Comparison of ENCODE assay signal across 9 cellular contexts in genomic region chr11:79437981-79438630, GRCh38. TPM values are rescaled to one million over a fixed set of nuclear protein-coding genes. Genes with fewer than 3 reads are reported as not detected.
DNase-seq lines count a peak whose midpoint lies in the region; ATAC-seq and TF ChIP-seq lines count a peak whose summit lies in the region.
"Had no signal": no experiment of that assay in that cellular context is flagged by ENCODE, and none has a peak within 500 bp of the region (broad histone marks: within the 10 kb centered on the region; RNA-seq: fewer than 3 reads in every experiment).

No MANE protein-coding gene starts in this region.

- H3K27ac ChIP-seq in BLaER1 treated with 17β-estradiol and CSF1 and Interleukin-3, amounts not matched to agents 10 nM and 100 nM: peak overlapping the region in 6 of 11 experiments; percentile 20 to 56 (median 36); a peak in 12 of 22 replicates
- H3K27ac ChIP-seq in colonic mucosa: no peak overlapping the region

- peaks cover 38 to 61% (median 50%) of the 10 kb centered on the region in 10 experiments for H3K4me1 ChIP-seq in BLaER1 treated with 17β-estradiol and CSF1 and Interleukin-3, amounts not matched to agents 10 nM and 100 nM
- peaks cover 12% of the 10 kb centered on the region for H3K4me1 ChIP-seq in colonic mucosa
- H3K4me1 ChIP-seq in mucosa of stomach (ENCODE audit: control insufficient read depth, insufficient read depth, low read length): peaks cover 55% of the 10 kb centered on the region

- H3K9me3 ChIP-seq in BLaER1 treated with 17β-estradiol and CSF1 and Interleukin-3, amounts not matched to agents 10 nM and 100 nM (replicated peaks in 1 of 11): peaks cover 0 to 4% (median 0%) of the 10 kb centered on the region in 11 experiments; a peak in 1 of 22 replicates
- H3K9me3 ChIP-seq in colonic mucosa (no peaks in the 10 kb centered on the region), mucosa of stomach (ENCODE audit: control insufficient read depth, low read length) (no peaks in the 10 kb centered on the region)

- peaks cover 8% of the 10 kb centered on the region for H3K4me1 Mint-ChIP-seq in stimulated activated effector memory CD8-positive, alpha-beta T cell treated with anti-CD3 and anti-CD28 coated beads, Interleukin-12 subunit alpha, Interleukin-12 subunit beta, amount 100 ng/mL, for 72 hours

- intact Hi-C loops in colonic mucosa (cut with DNase I): no loop called here

- H3K27ac Mint-ChIP-seq in stimulated activated effector memory CD8-positive, alpha-beta T cell treated with anti-CD3 and anti-CD28 coated beads, Interleukin-12 subunit alpha, Interleukin-12 subunit beta, amount 100 ng/mL, for 72 hours: no peak overlapping the region

- peak; percentile 23 for DNase-seq in NCI-H1694 (lab: John Stamatoyannopoulos, UW)
- DNase-seq in colonic mucosa: peak; percentile 18
- DNase-seq in mesenteric fat pad (ENCODE audit: low spot score): no peak
- no peak for DNase-seq in stimulated activated effector memory CD8-positive, alpha-beta T cell treated with anti-CD3 and anti-CD28 coated beads, Interleukin-12 subunit alpha, Interleukin-12 subunit beta, amount 100 ng/mL, for 72 hours (ENCODE audit: low spot score in 2 of 2)

- peak overlapping the region; percentile 13 to 84 (median 58); a peak in 20 of 22 replicates for H3K9ac ChIP-seq in BLaER1 treated with 17β-estradiol and CSF1 and Interleukin-3, amounts not matched to agents 10 nM and 100 nM
- H3K9ac ChIP-seq in colonic mucosa (ENCODE audit: low read depth in 2 of 2, low read length in 2 of 2) (peak overlapping the region in 1 of 2 donors; percentile 24), mucosa of stomach (ENCODE audit: low read length) (peak overlapping the region; percentile 33)

- ATAC-seq in GM21390 (IDR thresholded peaks at IDR 0.05; ENCODE audit: unreplicated experiment): no peak
- ATAC-seq in stimulated activated effector memory CD8-positive, alpha-beta T cell treated with anti-CD3 and anti-CD28 coated beads, Interleukin-12 subunit alpha, Interleukin-12 subunit beta, amount 100 ng/mL, for 72 hours: no peak
- no peak for ATAC-seq in HG02840 (IDR thresholded peaks at IDR 0.05; ENCODE audit: low FRiP score, unreplicated experiment)

- H3K36me3 Mint-ChIP-seq in stimulated activated effector memory CD8-positive, alpha-beta T cell treated with anti-CD3 and anti-CD28 coated beads, Interleukin-12 subunit alpha, Interleukin-12 subunit beta, amount 100 ng/mL, for 72 hours: no peaks in the 10 kb centered on the region

- peak overlapping the region; percentile 51 to 79 (median 68) for H3K4me3 ChIP-seq in BLaER1 treated with 17β-estradiol and CSF1 and Interleukin-3, amounts not matched to agents 10 nM and 100 nM
- H3K4me3 ChIP-seq in colonic mucosa (peak overlapping the region; percentile 25), mucosa of stomach (ENCODE audit: low read length) (no peak overlapping the region)

- H3K36me3 ChIP-seq in BLaER1 treated with 17β-estradiol and CSF1 and Interleukin-3, amounts not matched to agents 10 nM and 100 nM: no peaks in the 10 kb centered on the region
- no peaks in the 10 kb centered on the region for H3K36me3 ChIP-seq in colonic mucosa
- H3K36me3 ChIP-seq in mucosa of stomach (ENCODE audit: control insufficient read depth, insufficient read depth, low read length): no peaks in the 10 kb centered on the region

- H3K4me2 ChIP-seq in BLaER1 treated with 17β-estradiol and CSF1 and Interleukin-3, amounts not matched to agents 10 nM and 100 nM: peak overlapping the region; percentile 89 to 100 (median 97)

- peaks cover 7 to 59% (median 27%) of the 10 kb centered on the region in 11 experiments; a peak in 18 of 22 replicates for H4K20me1 ChIP-seq in BLaER1 treated with 17β-estradiol and CSF1 and Interleukin-3, amounts not matched to agents 10 nM and 100 nM

- peaks cover 4% of the 10 kb centered on the region for H3K9me3 Mint-ChIP-seq in stimulated activated effector memory CD8-positive, alpha-beta T cell treated with anti-CD3 and anti-CD28 coated beads, Interleukin-12 subunit alpha, Interleukin-12 subunit beta, amount 100 ng/mL, for 72 hours
- H3K9me3 Mint-ChIP-seq: central memory CD8-positive, alpha-beta T cell had no signal

- no peak for TF ChIP-seq CTCF in colonic mucosa (IDR thresholded peaks at IDR 0.05)

- no peak overlapping the region for H3K4me3 Mint-ChIP-seq in stimulated activated effector memory CD8-positive, alpha-beta T cell treated with anti-CD3 and anti-CD28 coated beads, Interleukin-12 subunit alpha, Interleukin-12 subunit beta, amount 100 ng/mL, for 72 hours
- H3K4me3 Mint-ChIP-seq: central memory CD8-positive, alpha-beta T cell had no signal

- peaks cover 72 to 98% (median 83%) of the 10 kb centered on the region in 11 experiments for H3K27me3 ChIP-seq in BLaER1 treated with 17β-estradiol and CSF1 and Interleukin-3, amounts not matched to agents 10 nM and 100 nM
- H3K27me3 ChIP-seq in colonic mucosa: peaks cover 62% of the 10 kb centered on the region
- H3K27me3 ChIP-seq in mucosa of stomach (ENCODE audit: control insufficient read depth, insufficient read depth, low read length): peaks cover 73% of the 10 kb centered on the region

RNA-seq across cellular contexts. Expression of gene TENM4, which starts 2.7 kb away (rescaled TPM):
- 1 to 10 TPM in 1 of 2 donors, under 1 TPM in 1; 0.48 to 1.2 TPM for total RNA-seq in colonic mucosa
- 46.6 TPM for total RNA-seq in mesenteric fat pad

Comparison
In these comparisons a context has a peak if more than half of its experiments do, and no peak if none do; other contexts are left out.
1. DNase-seq: peak in NCI-H1694 (single experiment) and colonic mucosa (single experiment); none in mesenteric fat pad (single experiment) and stimulated activated effector memory CD8-positive, alpha-beta T cell treated with anti-CD3 and anti-CD28 coated beads, Interleukin-12 subunit alpha, Interleukin-12 subunit beta, amount 100 ng/mL, for 72 hours (0 of 2).
2. RNA of gene TENM4, which starts 2.7 kb away (total RNA-seq): 46.6 TPM in mesenteric fat pad (single experiment); 0.48 to 1.2 TPM in colonic mucosa; every median in the first group is over 10 times any median in the second.